ENCODE assay signal across 20 cellular contexts in the genomic region with DNA sequence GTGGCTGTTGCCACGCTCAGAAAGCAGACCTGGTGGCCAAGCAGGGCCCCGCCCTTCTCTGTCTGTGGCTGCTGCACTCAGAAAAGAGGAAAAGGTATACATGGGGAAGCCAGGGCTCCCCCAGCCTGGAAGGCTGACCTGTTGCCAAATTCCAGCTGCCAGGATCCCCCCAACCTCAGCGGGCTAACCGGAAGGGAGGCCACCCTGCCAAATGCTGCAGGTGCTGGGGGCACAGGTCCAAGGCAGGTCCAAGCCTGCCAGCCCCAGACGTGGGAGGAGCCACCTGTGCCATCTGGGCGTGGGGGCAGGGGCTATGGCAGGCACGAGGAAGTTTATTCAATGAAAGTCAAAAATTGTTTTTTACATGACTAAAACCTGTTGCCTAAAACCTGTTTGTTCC. TPM values are rescaled to one million over a fixed set of nuclear protein-coding genes. Genes with fewer than 3 reads are reported as not detected.
A peak's percentile ranks its signal among the peaks of the same experiment; 100 is the strongest.
DNase-seq lines count a peak whose midpoint lies in the region; ATAC-seq and TF ChIP-seq lines count a peak whose summit lies in the region.
"Had no signal": no experiment of that assay in that cellular context is flagged by ENCODE, and none has a peak within 500 bp of the region (broad histone marks: within the 10 kb centered on the region; RNA-seq: fewer than 3 reads in every experiment).

No MANE protein-coding gene starts in this region.

- POLR2A ChIA-PET in HEK293 (lab: Yijun Ruan, JAX): no interaction called here

- H3K9me3 ChIP-seq in HEK293 (ENCODE audit: control insufficient read depth, insufficient read depth, low read depth, low read length) (no peaks in the 10 kb centered on the region), SK-N-MC (ENCODE audit: low read depth, low read length) (no peaks in the 10 kb centered on the region), thoracic aorta (no peaks in the 10 kb centered on the region), MG63 (no peaks in the 10 kb centered on the region)
- H3K9me3 ChIP-seq: Peyer's patch had no signal

- H3K36me3 Mint-ChIP-seq in progenitor cell of endocrine pancreas (ENCODE audit: insufficient read depth): no peaks in the 10 kb centered on the region
- H3K36me3 Mint-ChIP-seq: type B pancreatic cell had no signal

- H3K36me3 ChIP-seq in HEK293 (ENCODE audit: control insufficient read depth in 2 of 2, insufficient read depth in 1 of 2, low read length in 2 of 2): no peaks in the 10 kb centered on the region
- no peaks in the 10 kb centered on the region for H3K36me3 ChIP-seq in SK-N-MC (ENCODE audit: insufficient read depth, low read length)
- H3K36me3 ChIP-seq in thoracic aorta: peaks cover under 1% of the 10 kb centered on the region
- H3K36me3 ChIP-seq in MG63: no peaks in the 10 kb centered on the region
- H3K36me3 ChIP-seq: Peyer's patch had no signal

- peak; percentile 32 for DNase-seq in NCI-H2196 (lab: John Stamatoyannopoulos, UW; ENCODE audit: unreplicated experiment)
- DNase-seq in NCI-H2196 treated with DMSO at 0.1 percent for 48 hours (lab: John Stamatoyannopoulos, UW; ENCODE audit: unreplicated experiment): no peak
- no peak for DNase-seq in SK-N-MC (ENCODE audit: low read depth, low spot score)
- no peak for DNase-seq in thoracic aorta (ENCODE audit: low spot score)
- DNase-seq in MG63: no peak
- no peak for DNase-seq in LoVo (ENCODE audit: low spot score)
- no peak for DNase-seq in progenitor cell of endocrine pancreas (ENCODE audit: low spot score, unreplicated experiment)
- DNase-seq: activated CD4-positive, alpha-beta T cell treated with anti-CD3 and anti-CD28 coated beads for 4 hours; activated naive CD4-positive, alpha-beta T cell treated with anti-CD3 and anti-CD28 coated beads for 36 hours; activated T-cell treated with anti-CD3 and anti-CD28 coated beads, Interleukin-2, amount 50 U/mL, for 72 hours; amygdala; NCI-H345; Peyer's patch had no signal

- H3K27me3 ChIP-seq in thoracic aorta (replicated peaks; ENCODE audit: insufficient read depth) (no peaks in the 10 kb centered on the region), MG63 (peaks cover 8% of the 10 kb centered on the region)

- peaks cover 58% of the 10 kb centered on the region for H3K27me3 Mint-ChIP-seq in progenitor cell of endocrine pancreas

- H3K4me1 Mint-ChIP-seq in progenitor cell of endocrine pancreas (ENCODE audit: low read depth): peaks cover 1% of the 10 kb centered on the region

- no peak overlapping the region for H3K4me3 Mint-ChIP-seq in progenitor cell of endocrine pancreas (ENCODE audit: low read depth)
- H3K4me3 Mint-ChIP-seq: activated naive CD4-positive, alpha-beta T cell treated with anti-CD3 and anti-CD28 coated beads for 36 hours; dendritic cell treated with granulocyte-macrophage colony-stimulating factor and Interleukin-4, amounts not matched to agents 40 ng/mL and 50 ng/mL, for 4 days; stimulated activated naive CD8-positive, alpha-beta T cell treated with anti-CD3 and anti-CD28 coated beads, Interleukin-15, Interleukin-2, amounts not matched to agents 100 ng/mL and 50 ng/mL, for 24 hours; T-helper 1 cell treated with Interleukin-12 subunit alpha and Interleukin-12 subunit beta and Interleukin-4 antibody, amounts not matched to agents 30 μg/mL and 1 μg/mL, for 36 hours had no signal

- H3K27ac ChIP-seq in HEK293 (ENCODE audit: extremely low read depth, low read depth, low read length) (no peak overlapping the region), SK-N-MC (no peak overlapping the region), thoracic aorta (no peak overlapping the region)
- H3K27ac ChIP-seq: Peyer's patch had no signal

- TF ChIP-seq CTCF in HEK293 (tag by site-specific recombination; IDR thresholded peaks at IDR 0.05): no peak
- no peak for TF ChIP-seq CTCF in thoracic aorta (IDR thresholded peaks at IDR 0.05)
- TF ChIP-seq CTCF in progenitor cell of endocrine pancreas (IDR thresholded peaks at IDR 0.05; ENCODE audit: unreplicated experiment): no peak

- H3K4me1 ChIP-seq in HEK293 (ENCODE audit: control insufficient read depth, insufficient read depth, low read length): 0 out of 2 replicates have a peak, but pooled peaks cover 2% of the 10 kb centered on the region
- peaks cover 26 to 47% of the 10 kb centered on the region in 2 donors for H3K4me1 ChIP-seq in thoracic aorta (ENCODE audit: control insufficient read depth in 1 of 2, low read depth in 2 of 2)

- H3K4me3 ChIP-seq in HEK293 (ENCODE audit: low read depth, low read length) (no peak overlapping the region), SK-N-MC (peak overlapping the region; percentile 90), thoracic aorta (peak overlapping the region; percentile 30), MG63 (no peak overlapping the region)
- H3K4me3 ChIP-seq: lung, Peyer's patch had no signal

- no peak overlapping the region for H3K27ac Mint-ChIP-seq in progenitor cell of endocrine pancreas
- H3K27ac Mint-ChIP-seq: activated naive CD4-positive, alpha-beta T cell treated with anti-CD3 and anti-CD28 coated beads for 36 hours; activated T-cell treated with anti-CD3 and anti-CD28 coated beads, Interleukin-2, amount 50 U/mL, for 72 hours; CD14-positive monocyte; dendritic cell treated with granulocyte-macrophage colony-stimulating factor and Interleukin-4, amounts not matched to agents 40 ng/mL and 50 ng/mL, for 4 days; T-helper 1 cell treated with Interleukin-12 subunit alpha and Interleukin-12 subunit beta and Interleukin-4 antibody, amounts not matched to agents 30 μg/mL and 1 μg/mL, for 36 hours; type B pancreatic cell had no signal

- H3K9ac ChIP-seq in SK-N-MC (ENCODE audit: insufficient read length): no peak overlapping the region

- CTCF ChIA-PET in HEK293 (lab: Yijun Ruan, JAX): interaction anchor here (0.9 to 4.5 kb wide), 4 partner anchors 18 to 74 kb away, joined by 3 to 38 read pairs (median 10); no protein-coding TSS in a partner anchor

- no peaks in the 10 kb centered on the region for H3K9me3 Mint-ChIP-seq in progenitor cell of endocrine pancreas (ENCODE audit: low read depth)
- H3K9me3 Mint-ChIP-seq: activated naive CD4-positive, alpha-beta T cell treated with anti-CD3 and anti-CD28 coated beads for 36 hours; activated T-cell treated with anti-CD3 and anti-CD28 coated beads, Interleukin-2, amount 50 U/mL, for 72 hours; dendritic cell treated with granulocyte-macrophage colony-stimulating factor and Interleukin-4, amounts not matched to agents 40 ng/mL and 50 ng/mL, for 4 days; stimulated activated naive CD8-positive, alpha-beta T cell treated with anti-CD3 and anti-CD28 coated beads, Interleukin-15, Interleukin-2, amounts not matched to agents 100 ng/mL and 50 ng/mL, for 24 hours; T-helper 1 cell treated with Interleukin-12 subunit alpha and Interleukin-12 subunit beta and Interleukin-4 antibody, amounts not matched to agents 30 μg/mL and 1 μg/mL, for 36 hours; type B pancreatic cell had no signal

- ATAC-seq in thoracic aorta (ENCODE audit: insufficient number of reproducible peaks, low FRiP score, low read depth): no peak
- ATAC-seq: activated T-cell treated with anti-CD3 and anti-CD28 coated beads, Interleukin-2, amount 50 U/mL, for 72 hours had no signal

TF ChIP-seq in HEK293, 187 proteins besides CTCF, POLR2A, EP300 and RAD21:
- TF ChIP-seq SCRT1 (tag by site-specific recombination; IDR thresholded peaks at IDR 0.05; ENCODE audit: borderline replicate concordance): peak; percentile 70; the same call in 1 of the 2 replicates
- TF ChIP-seq ZFHX2 (tag by site-specific recombination; conservative IDR thresholded peaks at IDR 0.05): 0 out of 2 replicates have a peak, but pooled peaks have one; percentile 7
- no peak for TF ChIP-seq SP7 (tag by site-specific recombination; IDR thresholded peaks at IDR 0.05)
- TF ChIP-seq EGR2 (tag by site-specific recombination; IDR thresholded peaks at IDR 0.05; ENCODE audit: low read depth): no peak
- TF ChIP-seq KLF10 (tag by site-specific recombination; IDR thresholded peaks at IDR 0.05): no peak
- TF ChIP-seq SCRT2 (tag by site-specific recombination; IDR thresholded peaks at IDR 0.05): peak; percentile 90

RNA-seq across cellular contexts. Expression of gene NPTXR, which starts 2.6 kb away (rescaled TPM):
- total RNA-seq in thoracic aorta: 10 to 100 TPM; 29.3 to 50.8 TPM
- 0.76 and 1.8 TPM in 2 replicates for total RNA-seq in MG63 (2014; rRNA removed; shearing (Covaris generic); ENCODE audit: low replicate concordance)
- total RNA-seq in progenitor cell of endocrine pancreas: 4.7 TPM in 2 replicates

RNA-seq across cellular contexts. Expression of gene CBX6, which starts 30.8 kb away (rescaled TPM):
- total RNA-seq in thoracic aorta (100 to 1,000 TPM in 1 of 2 donors, 10 to 100 TPM in 1; 80.1 to 111 TPM), progenitor cell of endocrine pancreas (38.8 and 39.6 TPM in 2 replicates)
- 9.1 and 18.9 TPM in 2 replicates for total RNA-seq in MG63 (2014; rRNA removed; shearing (Covaris generic); ENCODE audit: low replicate concordance)

RNA-seq across cellular contexts. Expression of gene DNAL4, which starts 47.3 kb away (rescaled TPM):
- total RNA-seq in thoracic aorta (10 to 100 TPM in 1 of 2 donors, 1 to 10 TPM in 1; 9.5 to 20.8 TPM), progenitor cell of endocrine pancreas (27.1 and 28.0 TPM in 2 replicates)
- 11.3 and 18.8 TPM in 2 replicates for total RNA-seq in MG63 (2014; rRNA removed; shearing (Covaris generic); ENCODE audit: low replicate concordance)

Comparison
In these comparisons a context has a peak if more than half of its experiments do, and no peak if none do; other contexts are left out.
1. H3K4me3 ChIP-seq: peak in SK-N-MC (single experiment) and thoracic aorta (single experiment); none in HEK293 (single experiment) and MG63 (single experiment).